In genomic region chr10:133373104-133373624, GRCh38 we compare ENCODE assay signal across 1 cellular context.
TF ChIP-seq lines count a peak whose summit lies in the region.

ECHS1 (minus strand) TSS chr10:133373354; CDS start chr10:133373333, 21 bp downstream.

TF ChIP-seq in K562, 482 proteins besides CTCF, POLR2A, EP300 and RAD21 (continued from another document):
- TF ChIP-seq BHLHE40 (IDR thresholded peaks at IDR 0.05; ENCODE audit: low read length) (no peak), ILF3 (IDR thresholded peaks at IDR 0.05; ENCODE audit: borderline replicate concordance) (no peak), ZHX1 (conservative IDR thresholded peaks at IDR 0.05; ENCODE audit: low read length) (peak; percentile 94), POLR2H (tag; IDR thresholded peaks at IDR 0.05; ENCODE audit: low read depth) (no peak; the same call in 1 of the 2 replicates), CEBPZ (IDR thresholded peaks at IDR 0.05; ENCODE audit: borderline replicate concordance, low read depth, low read length) (no peak), MXI1 (IDR thresholded peaks at IDR 0.05; ENCODE audit: low read depth, low read length) (peak; percentile 45; the same call in 1 of the 2 replicates), ZBTB8A (IDR thresholded peaks at IDR 0.05; ENCODE audit: partially characterized antibody) (no peak), NONO (IDR thresholded peaks at IDR 0.05; ENCODE audit: low read depth in 2 of 2, low read length in 1 of 2) (peak in 1 of 2 experiments; percentile 72; a peak in 1 of 4 replicates), MLLT1 (IDR thresholded peaks at IDR 0.05) (no peak)
